ENCODE assay signal across 1 cellular context in genomic region chr7:73842248-73842895, GRCh38.
A peak's percentile ranks its signal among the peaks of the same experiment; 100 is the strongest.
TF ChIP-seq lines count a peak whose summit lies in the region.

Gene METTL27, minus strand, starts transcription at chr7:73842516. Its CDS starts 376 bp downstream, at chr7:73842140.

TF ChIP-seq in HepG2, 621 proteins besides CTCF, POLR2A, EP300 and RAD21 (continued from another document):
- TF ChIP-seq ARID4A (CRISPR knock-in tag; IDR thresholded peaks at IDR 0.05; ENCODE audit: borderline replicate concordance) (peak; percentile 41; the same call in 1 of the 2 replicates), BORCS8-MEF2B (CRISPR knock-in tag; IDR thresholded peaks at IDR 0.05) (peak; percentile 70; the same call in 1 of the 2 replicates), SP5 (CRISPR knock-in tag; IDR thresholded peaks at IDR 0.05; ENCODE audit: borderline replicate concordance, low read depth) (0 out of 2 replicates have a peak, but pooled peaks have one; percentile 27), SPEN (CRISPR knock-in tag; IDR thresholded peaks at IDR 0.05; ENCODE audit: low read depth) (peak; percentile 41; the same call in 1 of the 2 replicates), MEF2D (CRISPR knock-in tag; IDR thresholded peaks at IDR 0.05) (0 out of 2 replicates have a peak, but pooled peaks have one; percentile 34), TAF1 (CRISPR knock-in tag; IDR thresholded peaks at IDR 0.05) (peak; percentile 52), ZNF782 (CRISPR knock-in tag; IDR thresholded peaks at IDR 0.05; ENCODE audit: borderline replicate concordance) (0 out of 2 replicates have a peak, but pooled peaks have one; percentile 10), FOXP4 (CRISPR knock-in tag; IDR thresholded peaks at IDR 0.05) (no peak), HDAC1 (CRISPR knock-in tag; IDR thresholded peaks at IDR 0.05) (peak; percentile 55; the same call in 1 of the 2 replicates), HBP1 (CRISPR knock-in tag; IDR thresholded peaks at IDR 0.05; ENCODE audit: low read depth) (no peak), KLF16 (CRISPR knock-in tag; IDR thresholded peaks at IDR 0.05) (0 out of 4 replicates have a peak, but pooled peaks of 1 of the 2 experiments have one; percentile 21), ETV5 (CRISPR knock-in tag; IDR thresholded peaks at IDR 0.05; ENCODE audit: borderline replicate concordance) (peak; percentile 42; the same call in 1 of the 2 replicates), ZNF800 (CRISPR knock-in tag; IDR thresholded peaks at IDR 0.05) (0 out of 2 replicates have a peak, but pooled peaks have one; percentile 28)
